30 cellular contexts compared by ENCODE assay signal in the genomic region with DNA sequence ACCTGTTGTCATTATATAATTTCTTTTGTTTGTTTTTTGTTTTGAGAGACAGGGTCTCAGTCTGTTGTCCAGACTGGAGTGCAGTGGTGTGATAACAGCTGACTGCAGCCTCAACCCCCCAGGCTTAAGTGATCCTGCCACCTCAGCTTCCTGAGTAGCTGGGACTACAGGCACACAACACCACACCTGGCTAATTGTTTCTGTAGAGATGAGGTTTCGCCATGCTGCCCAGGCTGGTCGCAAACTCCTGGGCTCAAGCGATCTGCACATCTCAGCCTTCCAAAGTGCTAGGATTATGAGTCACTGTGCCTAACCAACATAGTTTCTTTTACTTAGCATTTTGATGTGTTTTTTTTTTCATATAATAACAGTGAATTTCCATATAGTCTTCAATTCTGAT. TPM values are rescaled to one million over a fixed set of nuclear protein-coding genes. Genes with fewer than 3 reads are reported as not detected.
"Had no signal": no experiment of that assay in that cellular context is flagged by ENCODE, and none has a peak within 500 bp of the region (broad histone marks: within the 10 kb centered on the region; RNA-seq: fewer than 3 reads in every experiment).

No MANE protein-coding gene starts in this region.

- H3K4me1 ChIP-seq: esophagus squamous epithelium, gastrocnemius medialis, lower lobe of right lung had no signal

- H3K27me3 ChIP-seq: esophagus squamous epithelium, gastrocnemius medialis had no signal

- H3K36me3 ChIP-seq: esophagus squamous epithelium, gastrocnemius medialis, heart right ventricle, left lung, lower lobe of right lung had no signal

- H3K4me3 ChIP-seq: esophagus squamous epithelium, gastrocnemius medialis, heart right ventricle, left lung, lower lobe of right lung, mucosa of descending colon had no signal

- H3K27ac ChIP-seq: epithelial cell of prostate, esophagus squamous epithelium, gastrocnemius medialis, heart right ventricle, left lung, lower lobe of right lung had no signal

- DNase-seq: effector CD8-positive, alpha-beta T cell; effector memory CD8-positive, alpha-beta T cell; endodermal cell; erythroblast; esophagus squamous epithelium; foreskin fibroblast; foreskin melanocyte; gastrocnemius medialis; glutamatergic neuron; head of caudate nucleus; heart right ventricle; hippocampal formation; left cardiac atrium; left lung; left ventricle myocardium superior; lower lobe of right lung; mesenchymal stem cell; mucosa of descending colon; naive B cell; naive thymus-derived CD8-positive, alpha-beta T cell had no signal

- H3K9me3 ChIP-seq: esophagus squamous epithelium, gastrocnemius medialis, heart right ventricle, left lung, lower lobe of right lung, mucosa of descending colon had no signal

- ATAC-seq: effector memory CD8-positive, alpha-beta T cell; esophagus mucosa; gastrocnemius medialis; heart right ventricle; left cardiac atrium; left lung; left ventricle myocardium superior; lower lobe of right lung; mucosa of descending colon; naive thymus-derived CD8-positive, alpha-beta T cell had no signal

RNA-seq across cellular contexts. Expression of a gene that starts 50.4 kb away (rescaled TPM):
- total RNA-seq: dermis microvascular lymphatic vessel endothelial cell; endodermal cell; esophagus squamous epithelium; gastrocnemius medialis; glomerular endothelial cell; heart right ventricle; kidney epithelial cell; left cardiac atrium; left lung; left ventricle myocardium superior; lower leg skin; lower lobe of right lung; lung microvascular endothelial cell; mesenteric fat pad; myocyte; naive thymus-derived CD8-positive, alpha-beta T cell had no signal

RNA-seq across cellular contexts. Expression of a gene that starts 52.3 kb away (rescaled TPM):
- total RNA-seq: dermis microvascular lymphatic vessel endothelial cell, endodermal cell, gastrocnemius medialis, glomerular endothelial cell, kidney epithelial cell, left ventricle myocardium superior, lower leg skin, lung microvascular endothelial cell, mesothelial cell of epicardium, myocyte had no signal
